ENCODE assay signal across 8 cellular contexts in genomic region chr5:10577371-10578291, GRCh38. TPM values are rescaled to one million over a fixed set of nuclear protein-coding genes. Genes with fewer than 3 reads are reported as not detected.
DNase-seq lines count a peak whose midpoint lies in the region; ATAC-seq, FAIRE-seq and TF ChIP-seq lines count a peak whose summit lies in the region.

No MANE protein-coding gene starts in this region.

- H3K4me3 ChIP-seq in SU-DHL-6 (ENCODE audit: insufficient read depth, low read length, poor library complexity, severe bottlenecking), result no peak overlapping the region
- H3K4me3 ChIP-seq in MG63, result no peak overlapping the region

- peak; percentile 45 for ATAC-seq in HG02610 (IDR thresholded peaks at IDR 0.05; ENCODE audit: unreplicated experiment)
- ATAC-seq in activated CD8-positive, alpha-beta T cell treated with anti-CD3 and anti-CD28 coated beads for 36 hours, result no peak

- H2AFZ ChIP-seq in SU-DHL-6 (ENCODE audit: low read depth, low read length, severe bottlenecking), result no peak overlapping the region

- CTCF ChIA-PET in activated CD8-positive, alpha-beta T cell treated with anti-CD3 and anti-CD28 coated beads for 36 hours (lab: Charles Lee), result interaction anchor here (0.7 to 1.1 kb wide), 2 partner anchors 12 to 50 kb away, joined by 3 to 4 read pairs; no protein-coding TSS in a partner anchor

- H3K27me3 Mint-ChIP-seq in activated CD8-positive, alpha-beta T cell treated with anti-CD3 and anti-CD28 coated beads for 36 hours, result peaks cover 2% of the 10 kb centered on the region

- no peaks in the 10 kb centered on the region for H3K9me3 Mint-ChIP-seq in activated CD8-positive, alpha-beta T cell treated with anti-CD3 and anti-CD28 coated beads for 36 hours

- H3K27ac Mint-ChIP-seq in activated CD8-positive, alpha-beta T cell treated with anti-CD3 and anti-CD28 coated beads for 36 hours, result no peak overlapping the region

- intact Hi-C loops in activated CD8-positive, alpha-beta T cell treated with anti-CD3 and anti-CD28 coated beads for 36 hours (cut with micrococcal nuclease), result no loop called here

- peak; percentile 73 for FAIRE-seq in GM18507 (lab: Jason Lieb, UNC)

- H3K36me3 ChIP-seq in SU-DHL-6 (ENCODE audit: low read length) (no peaks in the 10 kb centered on the region), MG63 (peaks cover 36% of the 10 kb centered on the region)

- H3K4me2 ChIP-seq in SU-DHL-6 (ENCODE audit: low read depth, low read length, poor library complexity, severe bottlenecking), result peak overlapping the region; percentile 52

- peaks cover 84% of the 10 kb centered on the region for H3K79me2 ChIP-seq in SU-DHL-6 (ENCODE audit: insufficient read depth, low read length)

- peaks cover 5% of the 10 kb centered on the region; the same call in 1 of the 2 replicates for H4K20me1 ChIP-seq in SU-DHL-6 (ENCODE audit: low read depth, low read length)

- peaks cover 7% of the 10 kb centered on the region for H3K36me3 Mint-ChIP-seq in activated CD8-positive, alpha-beta T cell treated with anti-CD3 and anti-CD28 coated beads for 36 hours (ENCODE audit: low read depth)

- H3K27ac ChIP-seq in SU-DHL-6 (ENCODE audit: low read depth, low read length), result peak overlapping the region; percentile 73
- H3K27ac ChIP-seq in caudate nucleus (ENCODE audit: low read depth, low read length), result no peak overlapping the region

- no peaks in the 10 kb centered on the region for H3K9me2 ChIP-seq in SU-DHL-6 (replicated peaks; ENCODE audit: insufficient read depth, low read length)

- POLR2A ChIA-PET in activated CD8-positive, alpha-beta T cell treated with anti-CD3 and anti-CD28 coated beads for 36 hours (lab: Charles Lee), result interaction anchor here (1.1 kb wide), 1 partner anchor 10 kb away, joined by 4 read pairs; no protein-coding TSS in a partner anchor

- peaks cover 25% of the 10 kb centered on the region for H3F3A ChIP-seq in SU-DHL-6 (ENCODE audit: insufficient read depth)

- H3K9me3 ChIP-seq in SU-DHL-6 (ENCODE audit: insufficient read depth, low read length) (no peaks in the 10 kb centered on the region), MG63 (no peaks in the 10 kb centered on the region)

- H3K4me1 Mint-ChIP-seq in activated CD8-positive, alpha-beta T cell treated with anti-CD3 and anti-CD28 coated beads for 36 hours (ENCODE audit: low read depth), result peaks cover 54% of the 10 kb centered on the region

- TF ChIP-seq CTCF in SU-DHL-6 (IDR thresholded peaks at IDR 0.05; ENCODE audit: insufficient read depth, low read length, poor library complexity, severe bottlenecking), result no peak
- TF ChIP-seq CTCF in activated CD8-positive, alpha-beta T cell treated with anti-CD3 and anti-CD28 coated beads for 36 hours (IDR thresholded peaks at IDR 0.05), result no peak

- H3K4me3 Mint-ChIP-seq in activated CD8-positive, alpha-beta T cell treated with anti-CD3 and anti-CD28 coated beads for 36 hours, result no peak overlapping the region

- peak overlapping the region; percentile 31 for H3K9ac ChIP-seq in SU-DHL-6 (ENCODE audit: low read length)

- no peak for DNase-seq in GM18507 (ENCODE audit: extremely low spot score, insufficient read length, low read depth)
- DNase-seq in mucosa of gallbladder (ENCODE audit: low spot score), result peak; percentile 30
- DNase-seq in activated CD8-positive, alpha-beta T cell treated with anti-CD3 and anti-CD28 coated beads for 36 hours, result no peak
- no peak for DNase-seq in NCI-H2029 treated with DMSO at 0.1 percent for 48 hours (lab: John Stamatoyannopoulos, UW)
- no peak for DNase-seq in MG63
- no peak for DNase-seq in caudate nucleus (lab: John Stamatoyannopoulos, UW)

- H3K27me3 ChIP-seq in SU-DHL-6 (ENCODE audit: low read length) (no peaks in the 10 kb centered on the region), MG63 (no peaks in the 10 kb centered on the region)

RNA-seq across cellular contexts. Expression of gene ANKRD33B, which starts 13.8 kb away (rescaled TPM):
- total RNA-seq in mucosa of gallbladder, result 1.4 TPM
- total RNA-seq in activated CD8-positive, alpha-beta T cell treated with anti-CD3 and anti-CD28 coated beads for 36 hours, result 10 to 100 TPM; 13.6 to 13.8 TPM
- total RNA-seq in MG63 (2014; rRNA removed; shearing (Covaris generic); ENCODE audit: low replicate concordance), result 9.6 and 10.4 TPM in 2 replicates
